ENCODE assay signal across 18 cellular contexts in genomic region chr17:302300-302698, GRCh38. TPM values are rescaled to one million over a fixed set of nuclear protein-coding genes. Genes with fewer than 3 reads are reported as not detected.
DNase-seq lines count a peak whose midpoint lies in the region; ATAC-seq and TF ChIP-seq lines count a peak whose summit lies in the region.
"Had no signal": no experiment of that assay in that cellular context is flagged by ENCODE, and none has a peak within 500 bp of the region (broad histone marks: within the 10 kb centered on the region; RNA-seq: fewer than 3 reads in every experiment).

No MANE protein-coding gene starts in this region.

- H3K27me3 ChIP-seq in esophagus (ENCODE audit: control insufficient read depth in 1 of 2, insufficient read depth in 2 of 2, low read length in 2 of 2) (no peaks in the 10 kb centered on the region), iPS-15b (ENCODE audit: control insufficient read depth, insufficient read depth, low read length) (peaks cover 17% of the 10 kb centered on the region), neuronal stem cell (ENCODE audit: control insufficient read depth in 3 of 3, insufficient read depth in 3 of 3, low read depth in 1 of 3, low read length in 3 of 3) (no peaks in the 10 kb centered on the region), upper lobe of left lung (no peaks in the 10 kb centered on the region)
- H3K27me3 ChIP-seq: testis had no signal

- no peak overlapping the region for H4K8ac ChIP-seq in neuronal stem cell (ENCODE audit: low read depth, low read length)

- no peak for DNase-seq in neuronal stem cell (ENCODE audit: low spot score)
- peak in 1 of 2 donors; percentile 64 for DNase-seq in upper lobe of left lung
- no peak for DNase-seq in NCI-H146 (lab: John Stamatoyannopoulos, UW)
- DNase-seq in NCI-H82 treated with DMSO at 0.1 percent for 48 hours (lab: John Stamatoyannopoulos, UW; ENCODE audit: unreplicated experiment) = no peak
- DNase-seq in EL = no peak
- DNase-seq in activated CD4-positive, alpha-beta T cell treated with anti-CD3 and anti-CD28 coated beads for 4 hours = no peak
- DNase-seq: activated CD8-positive, alpha-beta memory T cell treated with anti-CD3 and anti-CD28 coated beads, Interleukin-2, amount 50 U/mL, for 4 hours; activated gamma-delta T cell treated with Interleukin-2 at 50 U/mL for 16 hours; GOT3; immature natural killer cell; KG1; NCI-H1092; nucleus accumbens; SK-N-SH; T1000; testis had no signal

- H3K4me2 ChIP-seq in neuronal stem cell (ENCODE audit: insufficient read depth, low read length, poor library complexity, severe bottlenecking) = no peak overlapping the region
- H3K4me2 ChIP-seq: SK-N-SH had no signal

- WGBS in esophagus, 2 donors = 62 to 63% methylated on average over 24 of the region's 24 CpGs
- WGBS in neuronal stem cell (ENCODE audit: extremely low coverage in 2 of 2, insufficient read length in 2 of 2, insufficient replicate concordance in 1 of 2), 2 donors = no CpG with 5 or more reads among the region's 24 CpGs
- WGBS in upper lobe of left lung, 2 donors = 55 to 58% methylated on average over 11 to 23 of the region's 24 CpGs

- H3K79me1 ChIP-seq in neuronal stem cell (ENCODE audit: low read depth, low read length) = no peaks in the 10 kb centered on the region

- H2BK15ac ChIP-seq in neuronal stem cell (ENCODE audit: low read length) = no peak overlapping the region

- H3K18ac ChIP-seq in neuronal stem cell (ENCODE audit: low read length) = no peak overlapping the region

- H3K27ac ChIP-seq in esophagus (ENCODE audit: low read depth in 2 of 2, low read length in 1 of 2) (peak overlapping the region; percentile 53 to 73), neuronal stem cell (replicated peaks; ENCODE audit: low read length) (no peak overlapping the region), upper lobe of left lung (peak overlapping the region; percentile 56 to 82 (median 63))
- H3K27ac ChIP-seq: testis had no signal

- H2BK12ac ChIP-seq in neuronal stem cell (ENCODE audit: low read length) = no peak overlapping the region

- ATAC-seq in upper lobe of left lung (ENCODE audit: low FRiP score in 2 of 2) = peak in 1 of 2 donors; percentile 47

- peaks cover 0 to 11% of the 10 kb centered on the region in 2 donors for H3K36me3 ChIP-seq in esophagus (ENCODE audit: control insufficient read depth in 2 of 2, insufficient read depth in 2 of 2, low read length in 1 of 2)
- H3K36me3 ChIP-seq in iPS-15b (ENCODE audit: control insufficient read depth, insufficient read depth, low read length) = no peaks in the 10 kb centered on the region
- H3K36me3 ChIP-seq in neuronal stem cell (replicated peaks in 1 of 2; ENCODE audit: control insufficient read depth in 2 of 2, insufficient read depth in 2 of 2, low read length in 2 of 2) = no peaks in the 10 kb centered on the region
- peaks cover 0 to 7% (median 0%) of the 10 kb centered on the region in 4 donors for H3K36me3 ChIP-seq in upper lobe of left lung

- no peak overlapping the region for H3K14ac ChIP-seq in neuronal stem cell (ENCODE audit: low read length)

- H2BK5ac ChIP-seq in neuronal stem cell (ENCODE audit: low read length) = no peak overlapping the region

- H3K23ac ChIP-seq in neuronal stem cell (ENCODE audit: low read depth, low read length, poor library complexity) = peak overlapping the region; percentile 8

- peak overlapping the region; percentile 12 for H2AK5ac ChIP-seq in neuronal stem cell (ENCODE audit: low read depth, low read length)

- H3K9ac ChIP-seq in iPS-15b (ENCODE audit: low read depth, low read length) (peak overlapping the region; percentile 32), neuronal stem cell (ENCODE audit: low read depth, low read length, poor library complexity) (no peak overlapping the region)
- H3K9ac ChIP-seq: SK-N-SH had no signal

- H2AFZ ChIP-seq in neuronal stem cell (ENCODE audit: low read length) = no peak overlapping the region

- no peak overlapping the region for H3K4ac ChIP-seq in neuronal stem cell (ENCODE audit: low read length)

- H3K4me3 ChIP-seq in esophagus (ENCODE audit: low read depth in 1 of 2, low read length in 2 of 2) = no peak overlapping the region
- H3K4me3 ChIP-seq in iPS-15b (ENCODE audit: low read depth, low read length) = no peak overlapping the region
- H3K4me3 ChIP-seq in neuronal stem cell (ENCODE audit: low read length in 2 of 2) = no peak overlapping the region
- H3K4me3 ChIP-seq in upper lobe of left lung = no peak overlapping the region
- H3K4me3 ChIP-seq: testis had no signal

- H3K9me3 ChIP-seq in esophagus (ENCODE audit: control insufficient read depth in 2 of 2, insufficient read depth in 1 of 2, low read depth in 1 of 2, low read length in 1 of 2) = no peaks in the 10 kb centered on the region
- H3K9me3 ChIP-seq in iPS-15b (ENCODE audit: control insufficient read depth, insufficient read depth, low read length) = no peaks in the 10 kb centered on the region
- H3K9me3 ChIP-seq in neuronal stem cell (replicated peaks in 1 of 2; ENCODE audit: control insufficient read depth in 2 of 2, insufficient read depth in 1 of 2, low read depth in 1 of 2, low read length in 2 of 2) = no peaks in the 10 kb centered on the region
- no peaks in the 10 kb centered on the region for H3K9me3 ChIP-seq in upper lobe of left lung
- H3K9me3 ChIP-seq: SK-N-SH, testis had no signal

- no peak for TF ChIP-seq POLR2A in upper lobe of left lung (IDR thresholded peaks at IDR 0.05)

- no peak overlapping the region for H4K91ac ChIP-seq in neuronal stem cell (ENCODE audit: low read depth, low read length, poor library complexity)

- TF ChIP-seq EP300 in upper lobe of left lung (IDR thresholded peaks at IDR 0.05) = no peak

- H3K4me1 ChIP-seq in esophagus (ENCODE audit: control insufficient read depth in 2 of 2, insufficient read depth in 2 of 2, low read length in 1 of 2) = peaks cover 4 to 10% of the 10 kb centered on the region in 2 donors
- H3K4me1 ChIP-seq in iPS-15b (ENCODE audit: control insufficient read depth, insufficient read depth, low read length) = no peaks in the 10 kb centered on the region
- peaks cover 11% of the 10 kb centered on the region in 2 donors for H3K4me1 ChIP-seq in neuronal stem cell (ENCODE audit: control insufficient read depth in 2 of 2, insufficient read depth in 1 of 2, low read depth in 1 of 2, low read length in 2 of 2)
- peaks cover 0 to 14% (median 5%) of the 10 kb centered on the region in 4 donors for H3K4me1 ChIP-seq in upper lobe of left lung

- no peak overlapping the region for H2BK120ac ChIP-seq in neuronal stem cell (ENCODE audit: low read depth, low read length)

- no peak for TF ChIP-seq CTCF in upper lobe of left lung (IDR thresholded peaks at IDR 0.05)

RNA-seq across cellular contexts. Expression of gene RPH3AL, which starts 50.3 kb away (rescaled TPM):
- polyA plus RNA-seq in esophagus = 1 to 10 TPM; 3.2 to 6.1 TPM
- 7.7 TPM for polyA plus RNA-seq in neuronal stem cell (2013, experiment 1 of 2)
- polyA plus RNA-seq in neuronal stem cell (2013, experiment 2 of 2) = 6.5 TPM
- 10 to 100 TPM; 33.6 to 93.2 (median 54.3) TPM for total RNA-seq in upper lobe of left lung
